ENCODE assay signal across 1 cellular context in the genomic region with DNA sequence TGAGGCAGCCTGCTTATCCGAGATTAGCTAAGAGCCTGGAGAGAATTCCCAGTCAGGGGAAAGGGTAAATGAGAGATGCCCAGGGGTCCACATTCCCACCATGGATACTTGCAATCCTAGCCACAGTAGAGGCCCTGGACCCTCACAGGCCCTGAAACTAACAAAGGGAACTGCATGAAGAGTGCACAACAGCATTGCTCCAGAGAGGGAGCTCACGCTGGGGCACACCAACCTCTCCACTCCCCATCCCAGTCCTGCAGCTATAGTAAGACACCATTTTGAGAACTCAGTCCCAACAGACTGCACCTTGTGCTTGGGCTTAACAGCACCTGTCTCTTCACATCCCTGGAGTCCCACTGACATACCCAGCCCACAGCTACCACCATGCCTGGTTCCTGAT.
TF ChIP-seq lines count a peak whose summit lies in the region.

No MANE protein-coding gene starts in this region.

TF ChIP-seq in GM23338, 12 proteins besides CTCF, POLR2A, EP300 and RAD21 (continued from another document):
- TF ChIP-seq ZNF462 (CRISPR knock-in tag; IDR thresholded peaks at IDR 0.05) (no peak), NANOG (IDR thresholded peaks at IDR 0.05; ENCODE audit: borderline replicate concordance) (no peak), ZNF114 (CRISPR knock-in tag; IDR thresholded peaks at IDR 0.05) (no peak), CREB1 (CRISPR knock-in tag; IDR thresholded peaks at IDR 0.05; ENCODE audit: low read depth) (no peak), ETS1 (IDR thresholded peaks at IDR 0.05) (no peak), REST (IDR thresholded peaks at IDR 0.05; ENCODE audit: unreplicated experiment) (no peak), POLR2AphosphoS5 (IDR thresholded peaks at IDR 0.05; ENCODE audit: low read depth) (no peak), EZH2phosphoT487 (IDR thresholded peaks at IDR 0.05; ENCODE audit: unreplicated experiment) (no peak), JUNB (IDR thresholded peaks at IDR 0.05; ENCODE audit: unreplicated experiment) (no peak), STAT1 (IDR thresholded peaks at IDR 0.05; ENCODE audit: unreplicated experiment) (no peak), ZNF331 (CRISPR knock-in tag; IDR thresholded peaks at IDR 0.05; ENCODE audit: low read depth) (no peak)
TF ChIP-seq in GM23338: peak in this region for 0.
